Comparison of ENCODE assay signal across 10 cellular contexts in the genomic region with DNA sequence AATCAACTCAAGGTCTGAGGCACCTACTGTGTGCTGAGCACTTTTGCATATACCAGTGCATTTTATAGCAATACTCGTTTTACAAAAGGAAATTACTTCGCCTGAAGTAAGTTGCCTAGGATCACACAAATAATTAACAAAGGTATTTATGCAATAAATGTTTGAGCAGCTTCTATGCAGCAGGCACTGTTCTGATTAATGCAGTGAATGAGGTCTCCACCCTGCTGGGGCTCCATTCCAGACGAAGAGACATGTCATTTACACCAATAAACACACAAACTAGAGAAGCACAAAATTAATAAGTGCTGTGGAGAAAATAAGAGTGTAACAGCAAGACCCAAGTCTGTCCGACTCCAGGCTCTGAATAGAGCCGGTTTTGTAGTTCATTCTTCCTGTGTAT. TPM values are rescaled to one million over a fixed set of nuclear protein-coding genes. Genes with fewer than 3 reads are reported as not detected.
DNase-seq lines count a peak whose midpoint lies in the region; ATAC-seq and TF ChIP-seq lines count a peak whose summit lies in the region.
"Had no signal": no experiment of that assay in that cellular context is flagged by ENCODE, and none has a peak within 500 bp of the region (broad histone marks: within the 10 kb centered on the region; RNA-seq: fewer than 3 reads in every experiment).

No MANE protein-coding gene starts in this region.

- intact Hi-C loops in Right ventricle myocardium superior (cut with DNase I) (no loop called here), upper lobe of right lung (cut with DNase I) (no loop called here)

- H3K4me1 ChIP-seq in cardiac muscle cell (ENCODE audit: low read depth): no peaks in the 10 kb centered on the region
- H3K4me1 ChIP-seq in upper lobe of right lung: peaks cover 4% of the 10 kb centered on the region

- H3K36me3 ChIP-seq in cardiac muscle cell (no peaks in the 10 kb centered on the region), upper lobe of right lung (no peaks in the 10 kb centered on the region)
- H3K36me3 ChIP-seq: tibial artery had no signal

- no peaks in the 10 kb centered on the region for H3K9me3 ChIP-seq in cardiac muscle cell (ENCODE audit: low read depth)
- H3K9me3 ChIP-seq in upper lobe of right lung: no peaks in the 10 kb centered on the region
- H3K9me3 ChIP-seq: tibial artery had no signal

- DNase-seq in cardiac muscle cell (ENCODE audit: low read depth in 1 of 2, low spot score in 1 of 2) (no peak), Right ventricle myocardium superior (no peak), astrocyte of the hippocampus (ENCODE audit: low read depth, low spot score) (peak; percentile 16), kidney tubule cell (ENCODE audit: low spot score) (peak; percentile 28), upper lobe of right lung (no peak), omental fat pad (ENCODE audit: low spot score) (no peak)
- DNase-seq in stimulated activated naive CD4-positive, alpha-beta T cell treated with Interleukin-2 at 50 U/mL for 16 hours (lab: John Stamatoyannopoulos, UW): no peak
- DNase-seq: tibial artery had no signal

- H3K27ac ChIP-seq in cardiac muscle cell: no peak overlapping the region
- H3K27ac ChIP-seq in upper lobe of right lung: no peak overlapping the region
- H3K27ac ChIP-seq: C4-2B, tibial artery had no signal

- no peak for ATAC-seq in Right ventricle myocardium superior (ENCODE audit: poor library complexity)
- no peak for ATAC-seq in upper lobe of right lung
- ATAC-seq in GM18868 (IDR thresholded peaks at IDR 0.05; ENCODE audit: unreplicated experiment): no peak
- no peak for ATAC-seq in omental fat pad (ENCODE audit: low FRiP score)

- TF ChIP-seq CTCF in cardiac muscle cell (IDR thresholded peaks at IDR 0.05; ENCODE audit: low read depth, low read length): no peak
- no peak for TF ChIP-seq CTCF in upper lobe of right lung (IDR thresholded peaks at IDR 0.05)
- no peak for TF ChIP-seq CTCF in omental fat pad (IDR thresholded peaks at IDR 0.05)

- H3K27me3 ChIP-seq in cardiac muscle cell (peaks cover 4% of the 10 kb centered on the region), upper lobe of right lung (peaks cover 11% of the 10 kb centered on the region)

- H3K4me3 ChIP-seq in cardiac muscle cell (peak overlapping the region; percentile 23), upper lobe of right lung (peak overlapping the region; percentile 41)

RNA-seq across cellular contexts. Expression of gene NOX5, which starts 17.5 kb away (rescaled TPM):
- total RNA-seq in cardiac muscle cell: 0.12 and 0.25 TPM in 2 replicates
- polyA plus RNA-seq in cardiac muscle cell: 0.39 and 1.4 TPM in 2 replicates
- total RNA-seq in Right ventricle myocardium superior: not detected
- total RNA-seq in upper lobe of right lung: 0.14 TPM
- total RNA-seq in omental fat pad: under 1 TPM; 0.28 to 0.56 (median 0.42) TPM

Comparison
In these comparisons a context has a peak if more than half of its experiments do, and no peak if none do; other contexts are left out.
1. DNase-seq: peak in astrocyte of the hippocampus (single experiment) and kidney tubule cell (single experiment); none in cardiac muscle cell (0 of 2), Right ventricle myocardium superior (single experiment), upper lobe of right lung (single experiment), stimulated activated naive CD4-positive, alpha-beta T cell treated with Interleukin-2 at 50 U/mL for 16 hours (single experiment) and omental fat pad (single experiment).